Comparison of ENCODE assay signal across 8 cellular contexts in genomic region chr12:110245278-110245868, GRCh38. TPM values are rescaled to one million over a fixed set of nuclear protein-coding genes. Genes with fewer than 3 reads are reported as not detected.
A peak's percentile ranks its signal among the peaks of the same experiment; 100 is the strongest.
DNase-seq lines count a peak whose midpoint lies in the region; ATAC-seq and TF ChIP-seq lines count a peak whose summit lies in the region.

No MANE protein-coding gene starts in this region.

- no peak overlapping the region for H3K27ac Mint-ChIP-seq in activated CD8-positive, alpha-beta memory T cell treated with anti-CD3 and anti-CD28 coated beads, Interleukin-2, amount 10 ng/mL, durations not matched to agents 7 days and 5 days

- no peak overlapping the region for H3K4me3 ChIP-seq in NB4 (ENCODE audit: low read depth, low read length)
- no peak overlapping the region for H3K4me3 ChIP-seq in foreskin fibroblast (ENCODE audit: low read depth in 1 of 2, low read length in 2 of 2)

- H3K36me3 Mint-ChIP-seq in activated CD8-positive, alpha-beta memory T cell treated with anti-CD3 and anti-CD28 coated beads, Interleukin-2, amount 10 ng/mL, durations not matched to agents 7 days and 5 days = no peaks in the 10 kb centered on the region

- no peak overlapping the region for H3K4me3 Mint-ChIP-seq in activated CD8-positive, alpha-beta memory T cell treated with anti-CD3 and anti-CD28 coated beads, Interleukin-2, amount 10 ng/mL, durations not matched to agents 7 days and 5 days

- H3K27me3 Mint-ChIP-seq in activated CD8-positive, alpha-beta memory T cell treated with anti-CD3 and anti-CD28 coated beads, Interleukin-2, amount 10 ng/mL, durations not matched to agents 7 days and 5 days = no peaks in the 10 kb centered on the region

- peak; percentile 29 for DNase-seq in Daoy (ENCODE audit: low read depth)
- peak; percentile 68 for DNase-seq in NB4 (ENCODE audit: low read depth)
- peak; percentile 64 for DNase-seq in activated CD8-positive, alpha-beta memory T cell treated with anti-CD3 and anti-CD28 coated beads, Interleukin-2, amount 10 ng/mL, durations not matched to agents 7 days and 5 days
- peak in 1 of 2 donors; percentile 56 for DNase-seq in foreskin fibroblast
- DNase-seq in stimulated activated CD4-positive, alpha-beta T cell treated with anti-CD3 and anti-CD28 coated beads, Interleukin-4, amount 100 ng/mL, for 24 hours = peak; percentile 48
- no peak for DNase-seq in NCI-H510A (lab: John Stamatoyannopoulos, UW)

- TF ChIP-seq CTCF in NB4 (IDR thresholded peaks at IDR 0.05; ENCODE audit: low read depth, low read length) (peak; percentile 93), foreskin fibroblast (IDR thresholded peaks at IDR 0.05; ENCODE audit: low read depth, low read length) (peak; percentile 37)

- no peaks in the 10 kb centered on the region for H3K4me1 Mint-ChIP-seq in activated CD8-positive, alpha-beta memory T cell treated with anti-CD3 and anti-CD28 coated beads, Interleukin-2, amount 10 ng/mL, durations not matched to agents 7 days and 5 days

- ATAC-seq in activated CD8-positive, alpha-beta memory T cell treated with anti-CD3 and anti-CD28 coated beads, Interleukin-2, amount 10 ng/mL, durations not matched to agents 7 days and 5 days = peak; percentile 80
- ATAC-seq in HG02973 (IDR thresholded peaks at IDR 0.05; ENCODE audit: unreplicated experiment) = no peak
- no peak for ATAC-seq in HG03565 (IDR thresholded peaks at IDR 0.05; ENCODE audit: unreplicated experiment)

- TF ChIP-seq POLR2A in NB4 (IDR thresholded peaks at IDR 0.05; ENCODE audit: extremely low read depth, insufficient read length) = no peak

- CTCF ChIA-PET in activated CD8-positive, alpha-beta memory T cell treated with anti-CD3 and anti-CD28 coated beads, Interleukin-2, amount 10 ng/mL, durations not matched to agents 7 days and 5 days (lab: Charles Lee) = interaction anchor here (0.6 to 3.0 kb wide), 5 partner anchors 35 to 186 kb away, joined by 3 to 13 read pairs (median 3); no protein-coding TSS in a partner anchor

- H3K9me3 Mint-ChIP-seq in activated CD8-positive, alpha-beta memory T cell treated with anti-CD3 and anti-CD28 coated beads, Interleukin-2, amount 10 ng/mL, durations not matched to agents 7 days and 5 days (ENCODE audit: low read depth) = no peaks in the 10 kb centered on the region

RNA-seq across cellular contexts. Expression of gene ATP2A2, which starts 35.7 kb away (rescaled TPM):
- 82.2 and 106 TPM in 2 replicates for total RNA-seq in Daoy (2014; rRNA removed; shearing (Covaris generic))
- total RNA-seq in activated CD8-positive, alpha-beta memory T cell treated with anti-CD3 and anti-CD28 coated beads, Interleukin-2, amount 10 ng/mL, durations not matched to agents 7 days and 5 days = 100 to 1,000 TPM; 144 to 193 TPM
